In genomic region chr10:117552156-117552620, GRCh38 we compare ENCODE assay signal across 10 cellular contexts.
DNase-seq lines count a peak whose midpoint lies in the region; ATAC-seq and TF ChIP-seq lines count a peak whose summit lies in the region.
"Had no signal": no experiment of that assay in that cellular context is flagged by ENCODE, and none has a peak within 500 bp of the region (broad histone marks: within the 10 kb centered on the region; RNA-seq: fewer than 3 reads in every experiment).

No MANE protein-coding gene starts in this region.

- in situ Hi-C loops in ACHN (cut with HindIII; ENCODE audit: low pct_ligation_motif_present, low pct_unique_long_range_greater_than_20kb, low sequenced_read_pairs) = no loop called here

- no peak for TF ChIP-seq CTCF in LNCaP clone FGC (IDR thresholded peaks at IDR 0.05; ENCODE audit: control insufficient read depth, extremely low read depth, insufficient read depth)

- no peak overlapping the region for H3K4me3 ChIP-seq in LNCaP clone FGC (ENCODE audit: low read depth, low read length)

- intact Hi-C loops in head of caudate nucleus (cut with DNase I) = no loop called here

- ATAC-seq in HG03175 (IDR thresholded peaks at IDR 0.05; ENCODE audit: unreplicated experiment) (no peak), HG03095 (IDR thresholded peaks at IDR 0.05; ENCODE audit: unreplicated experiment) (no peak), HG02840 (IDR thresholded peaks at IDR 0.05; ENCODE audit: low FRiP score, unreplicated experiment) (no peak)

- DNase-seq in AG20443 (ENCODE audit: low spot score) (peak; percentile 70), LNCaP clone FGC (ENCODE audit: low read depth) (peak; percentile 23), head of caudate nucleus (peak in 29 of 42 donors; percentile 11 to 77 (median 56)), nucleus accumbens (lab: John Stamatoyannopoulos, UW) (peak in 30 of 56 donors; percentile 12 to 79 (median 44)), ACHN (no peak)
- DNase-seq: GDM1, NCI-H2227 treated with DMSO at 0.1 percent for 48 hours had no signal
